In the genomic region with DNA sequence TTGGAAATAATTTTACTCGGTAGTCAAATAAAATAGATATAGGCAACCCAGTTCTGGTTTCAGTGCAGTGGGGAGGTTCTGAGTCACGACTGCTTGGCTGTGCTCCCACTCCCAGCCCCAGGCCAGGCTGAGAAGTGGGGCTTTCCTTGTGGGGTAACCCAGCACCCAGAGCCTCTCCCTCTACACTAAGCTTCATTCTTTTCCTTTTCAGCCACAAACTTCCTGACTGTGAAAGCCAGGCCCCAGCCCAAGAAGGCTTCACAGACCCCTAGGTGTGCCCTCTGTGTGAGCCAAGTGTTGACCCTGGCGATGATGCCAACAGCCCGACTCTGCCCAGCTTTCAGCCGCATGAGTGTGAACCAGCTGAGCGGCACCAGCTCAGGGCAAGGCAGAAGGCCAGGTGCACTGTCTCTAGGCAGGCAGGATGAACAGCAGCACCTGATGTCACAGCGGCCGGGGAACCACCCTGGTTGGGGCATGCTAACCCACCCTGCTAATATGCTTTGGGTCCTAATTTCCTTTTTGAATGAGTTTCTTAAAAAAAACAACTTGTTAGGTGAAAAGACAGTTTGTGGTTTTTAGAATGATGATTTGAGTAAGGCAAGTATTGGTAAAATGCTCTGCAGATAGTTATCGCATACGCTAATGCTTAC, we compare ENCODE assay signal across 8 cellular contexts. TPM values are rescaled to one million over a fixed set of nuclear protein-coding genes. Genes with fewer than 3 reads are reported as not detected.
DNase-seq lines count a peak whose midpoint lies in the region; ATAC-seq and TF ChIP-seq lines count a peak whose summit lies in the region.

No MANE protein-coding gene starts in this region.

- WGBS in heart left ventricle, 4 donors, result 46 to 68% (median 54%) methylated on average over 10 of the region's 10 CpGs

- peak; percentile 12 for DNase-seq in OCI-M1 (lab: John Stamatoyannopoulos, UW)
- DNase-seq in activated effector memory CD4-positive, alpha-beta T cell treated with anti-CD3 and anti-CD28 coated beads, Interleukin-2, amount 50 U/mL, for 16 hours, result peak; percentile 92
- peak in 3 of 5 donors; percentile 51 to 65 (median 53) for DNase-seq in heart left ventricle
- DNase-seq in stimulated activated CD4-positive, alpha-beta T cell treated with anti-CD3 and anti-CD28 coated beads, Interleukin-4, amount 100 ng/mL, for 48 hours (ENCODE audit: low read depth in 2 of 2), result peak; percentile 60 to 73
- DNase-seq in mesenteric fat pad (ENCODE audit: low spot score), result no peak
- no peak for DNase-seq in G401 (ENCODE audit: low spot score)

- H3K27ac ChIP-seq in heart left ventricle, result peak overlapping the region in 11 of 12 donors; percentile 36 to 99 (median 97)

- intact Hi-C loops in heart left ventricle (cut with DNase I), result loop anchor here in 3 of 10 donors (5.0 kb wide), 3 partner anchors 52 to 317 kb away; a partner anchor contains a TSS

- ATAC-seq in GM18508 (IDR thresholded peaks at IDR 0.05; ENCODE audit: insufficient read depth, unreplicated experiment) (peak; percentile 76), HG02840 (IDR thresholded peaks at IDR 0.05; ENCODE audit: low FRiP score, unreplicated experiment) (peak; percentile 80), heart left ventricle (peak in 3 of 4 donors; percentile 25 to 44 (median 36))

- H3K4me3 ChIP-seq in heart left ventricle, result no peak overlapping the region

- no peaks in the 10 kb centered on the region for H3K36me3 ChIP-seq in heart left ventricle

- in situ Hi-C loops in G401 (cut with HindIII; ENCODE audit: low sequenced_read_pairs), result no loop called here

- H3K9me3 ChIP-seq in heart left ventricle, result no peaks in the 10 kb centered on the region

- no peaks in the 10 kb centered on the region for H3K27me3 ChIP-seq in heart left ventricle

- no peak for TF ChIP-seq POLR2A in heart left ventricle (IDR thresholded peaks at IDR 0.05)

- peaks cover 5 to 58% (median 48%) of the 10 kb centered on the region in 12 donors for H3K4me1 ChIP-seq in heart left ventricle

- no peak for TF ChIP-seq CTCF in heart left ventricle (IDR thresholded peaks at IDR 0.05)

RNA-seq across cellular contexts. Expression of a gene that starts 42.2 kb away (rescaled TPM):
- 1 to 10 TPM; 1.8 to 7.4 (median 5.3) TPM for total RNA-seq in heart left ventricle
- polyA plus RNA-seq in heart left ventricle, result 10 to 100 TPM in 1 of 2 donors, 1 to 10 TPM in 1; 8.1 to 10.4 TPM
- 9.5 TPM for total RNA-seq in mesenteric fat pad
- total RNA-seq in G401 (2014; rRNA removed; shearing (Covaris generic)), result 16.9 and 35.0 TPM in 2 replicates

RNA-seq across cellular contexts. Expression of a gene that starts 52.6 kb away (rescaled TPM):
- total RNA-seq in heart left ventricle (100 to 1,000 TPM in 3 of 9 donors, 10 to 100 TPM in 6; 69.9 to 191 (median 89.3) TPM), mesenteric fat pad (156 TPM)
- 10 to 100 TPM; 28.0 to 68.4 TPM for polyA plus RNA-seq in heart left ventricle
- 64.1 and 78.6 TPM in 2 replicates for total RNA-seq in G401 (2014; rRNA removed; shearing (Covaris generic))

Comparison
In these comparisons a context has a peak if more than half of its experiments do, and no peak if none do; other contexts are left out.
1. DNase-seq: peak in OCI-M1 (single experiment), activated effector memory CD4-positive, alpha-beta T cell treated with anti-CD3 and anti-CD28 coated beads, Interleukin-2, amount 50 U/mL, for 16 hours (single experiment), heart left ventricle (3 of 5) and stimulated activated CD4-positive, alpha-beta T cell treated with anti-CD3 and anti-CD28 coated beads, Interleukin-4, amount 100 ng/mL, for 48 hours (2 of 2); none in mesenteric fat pad (single experiment) and G401 (single experiment).
2. Peak in every context shown above with its lines, with median percentiles within 50 percentile points of each other: ATAC-seq.